Comparison of ENCODE assay signal across 8 cellular contexts in the genomic region with DNA sequence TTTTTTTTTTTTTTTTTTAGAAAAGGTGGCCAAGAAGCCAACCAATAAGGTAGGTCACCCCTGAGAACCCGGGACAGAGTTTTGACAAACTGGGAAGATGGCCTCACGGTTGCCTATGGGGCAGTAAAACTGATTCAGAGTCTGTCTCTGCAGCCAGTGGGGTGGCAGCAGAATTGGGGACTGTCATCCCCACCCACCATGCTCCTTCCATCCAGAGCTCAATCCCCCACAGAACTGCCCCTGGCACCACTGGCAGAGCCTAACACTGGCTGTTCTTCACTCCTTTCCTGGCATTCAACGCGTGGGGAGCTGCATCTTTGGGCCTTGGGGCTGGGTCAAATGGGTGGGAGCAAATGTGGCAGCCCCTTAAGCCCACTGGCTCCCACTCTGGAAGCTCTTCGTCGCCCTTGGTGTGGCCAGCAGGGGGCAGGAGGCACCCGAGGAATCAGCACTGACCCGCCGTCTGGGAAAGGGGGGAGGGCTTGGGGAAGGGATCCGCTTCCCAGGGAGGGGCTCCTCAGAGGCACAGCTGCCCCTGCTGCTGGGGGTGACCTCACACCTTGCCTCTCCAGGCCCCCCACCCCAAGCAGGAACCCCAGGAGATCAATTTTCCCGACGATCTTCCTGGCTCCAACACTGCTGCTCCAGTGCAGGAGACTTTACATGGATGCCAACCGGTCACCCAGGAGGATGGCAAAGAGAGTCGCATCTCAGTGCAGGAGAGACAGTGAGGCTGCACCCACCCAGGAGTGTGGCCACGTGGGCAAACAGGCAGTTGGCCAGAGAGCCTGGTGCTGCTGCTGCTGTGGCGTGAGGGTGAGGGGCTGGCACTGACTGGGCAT. TPM values are rescaled to one million over a fixed set of nuclear protein-coding genes. Genes with fewer than 3 reads are reported as not detected.
DNase-seq lines count a peak whose midpoint lies in the region; ATAC-seq, FAIRE-seq and TF ChIP-seq lines count a peak whose summit lies in the region.

No MANE protein-coding gene starts in this region.

- H3K27me3 Mint-ChIP-seq in WTC11 (ENCODE audit: low read depth), result peaks cover 17% of the 10 kb centered on the region

- H2AFZ ChIP-seq in keratinocyte (ENCODE audit: control insufficient read depth, low read length), result no peak overlapping the region

- no peaks in the 10 kb centered on the region for H3K79me2 ChIP-seq in keratinocyte (ENCODE audit: control insufficient read depth, insufficient read depth, low read length)

- H3K27ac ChIP-seq in keratinocyte (ENCODE audit: control insufficient read depth, insufficient read depth, low read length), result no peak overlapping the region

- H3K4me2 ChIP-seq in keratinocyte (ENCODE audit: control insufficient read depth, extremely low read depth, insufficient read depth, low read depth, low read length), result no peak overlapping the region

- no peak overlapping the region for H3K9ac ChIP-seq in keratinocyte (ENCODE audit: control insufficient read depth, extremely low read depth, insufficient read depth, low read length)

- no peaks in the 10 kb centered on the region for H3K9me3 ChIP-seq in BE2C
- no peaks in the 10 kb centered on the region for H3K9me3 ChIP-seq in keratinocyte (ENCODE audit: control insufficient read depth, low read depth, low read length)

- TF ChIP-seq CTCF in BE2C (IDR thresholded peaks at IDR 0.05; ENCODE audit: low read depth, low read length), result peak; percentile 85
- TF ChIP-seq CTCF in WTC11 (IDR thresholded peaks at IDR 0.05), result peak; percentile 58
- TF ChIP-seq CTCF in keratinocyte (optimal IDR thresholded peaks at IDR 0.05 in 1 of 3, IDR thresholded peaks at IDR 0.05 in 1 of 3, conservative IDR thresholded peaks at IDR 0.05 in 1 of 3; ENCODE audit: extremely low read depth in 1 of 3, insufficient read depth in 2 of 3, low read length in 3 of 3), result peak; percentile 37 to 72 (median 66)

- H3K27ac Mint-ChIP-seq in WTC11, result no peak overlapping the region

- H3K4me1 ChIP-seq in BE2C (no peaks in the 10 kb centered on the region; the same call in 1 of the 2 replicates), keratinocyte (ENCODE audit: control insufficient read depth, extremely low read depth, insufficient read depth, low read length) (no peaks in the 10 kb centered on the region)

- DNase-seq in BE2C (peak; percentile 78), HEK293T (ENCODE audit: extremely low spot score) (peak; percentile 69), WTC11 (ENCODE audit: low spot score) (peak; percentile 71), keratinocyte (ENCODE audit: low read depth, low spot score) (no peak), NCI-H2196 treated with DMSO at 0.1 percent for 48 hours (lab: John Stamatoyannopoulos, UW; ENCODE audit: unreplicated experiment) (no peak)

- CTCF ChIA-PET in HEK293T (lab: Yijun Ruan, JAX) (interaction anchor here (0.5 to 1.2 kb wide), 12 partner anchors 9 to 316 kb away, joined by 3 to 5 read pairs (median 3); a partner anchor contains a TSS), WTC11 (lab: Charles Lee) (interaction anchor here (0.5 to 7.9 kb wide), 68 partner anchors 10 to 755 kb away, joined by 3 to 118 read pairs (median 5); a partner anchor contains a TSS)

- no peak overlapping the region for H3K4me3 Mint-ChIP-seq in WTC11

- H3K36me3 ChIP-seq in BE2C, result no peaks in the 10 kb centered on the region
- peaks cover 0 to 3% of the 10 kb centered on the region in 2 experiments for H3K36me3 ChIP-seq in keratinocyte (ENCODE audit: control insufficient read depth in 2 of 2, extremely low read depth in 1 of 2, insufficient read depth in 2 of 2, low read length in 2 of 2)

- no peaks in the 10 kb centered on the region for H3K9me3 Mint-ChIP-seq in WTC11

- peak; percentile 62 for ATAC-seq in WTC11
- no peak for ATAC-seq in HG03571 (IDR thresholded peaks at IDR 0.05; ENCODE audit: unreplicated experiment)
- ATAC-seq in GM19035 (IDR thresholded peaks at IDR 0.05; ENCODE audit: unreplicated experiment), result no peak
- no peak for ATAC-seq in HG02970 (IDR thresholded peaks at IDR 0.05; ENCODE audit: low FRiP score, unreplicated experiment)

- H4K20me1 ChIP-seq in keratinocyte (ENCODE audit: control insufficient read depth, extremely low read depth, insufficient read depth, low read length), result no peaks in the 10 kb centered on the region

- dilution Hi-C loops in keratinocyte (cut with MboI; ENCODE audit: extremely low pct_ligation_motif_present, low sequenced_read_pairs), result loop anchor here (25.0 kb wide), 1 partner anchor 309 kb away; no protein-coding TSS in a partner anchor

- POLR2A ChIA-PET in HEK293T (lab: Yijun Ruan, JAX), result no interaction called here
- POLR2A ChIA-PET in WTC11 (lab: Charles Lee), result no interaction called here

- no peaks in the 10 kb centered on the region for H3K9me1 ChIP-seq in keratinocyte (ENCODE audit: control insufficient read depth, extremely low read depth, insufficient read depth, low read length)

- peaks cover 32% of the 10 kb centered on the region for H3K27me3 ChIP-seq in BE2C
- H3K27me3 ChIP-seq in keratinocyte (ENCODE audit: control insufficient read depth, extremely low read depth, insufficient read depth, low read length), result peaks cover 10% of the 10 kb centered on the region

- peaks cover 12% of the 10 kb centered on the region for H3K36me3 Mint-ChIP-seq in WTC11

- FAIRE-seq in keratinocyte (lab: Jason Lieb, UNC), result no peak

- H3K4me3 ChIP-seq in BE2C (ENCODE audit: low read depth, low read length), result no peak overlapping the region
- no peak overlapping the region for H3K4me3 ChIP-seq in keratinocyte (ENCODE audit: control insufficient read depth in 2 of 3, extremely low read depth in 1 of 3, insufficient read depth in 2 of 3, low read depth in 1 of 3, low read length in 3 of 3)

- peaks cover 6% of the 10 kb centered on the region for H3K4me1 Mint-ChIP-seq in WTC11

TF ChIP-seq in HEK293T, 16 proteins besides CTCF, POLR2A, EP300 and RAD21:
- TF ChIP-seq HDGF (IDR thresholded peaks at IDR 0.05; ENCODE audit: borderline replicate concordance) (no peak), ELF4 (IDR thresholded peaks at IDR 0.05) (no peak), FOXA1 (IDR thresholded peaks at IDR 0.05) (no peak), FOXK2 (IDR thresholded peaks at IDR 0.05) (no peak), BHLHE40 (IDR thresholded peaks at IDR 0.05; ENCODE audit: borderline replicate concordance) (no peak), NFRKB (IDR thresholded peaks at IDR 0.05) (no peak), TARDBP (IDR thresholded peaks at IDR 0.05) (no peak)
- TF ChIP-seq, protein P1, sequence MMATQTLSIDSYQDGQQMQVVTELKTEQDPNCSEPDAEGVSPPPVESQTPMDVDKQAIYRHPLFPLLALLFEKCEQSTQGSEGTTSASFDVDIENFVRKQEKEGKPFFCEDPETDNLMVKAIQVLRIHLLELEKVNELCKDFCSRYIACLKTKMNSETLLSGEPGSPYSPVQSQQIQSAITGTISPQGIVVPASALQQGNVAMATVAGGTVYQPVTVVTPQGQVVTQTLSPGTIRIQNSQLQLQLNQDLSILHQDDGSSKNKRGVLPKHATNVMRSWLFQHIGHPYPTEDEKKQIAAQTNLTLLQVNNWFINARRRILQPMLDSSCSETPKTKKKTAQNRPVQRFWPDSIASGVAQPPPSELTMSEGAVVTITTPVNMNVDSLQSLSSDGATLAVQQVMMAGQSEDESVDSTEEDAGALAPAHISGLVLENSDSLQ (IDR thresholded peaks at IDR 0.05), result no peak

TF ChIP-seq in WTC11, 78 proteins besides CTCF, POLR2A, EP300 and RAD21 (continues in another document):
- TF ChIP-seq MXD4 (CRISPR knock-in tag; IDR thresholded peaks at IDR 0.05; ENCODE audit: borderline replicate concordance), result no peak
- TF ChIP-seq, protein P2, sequence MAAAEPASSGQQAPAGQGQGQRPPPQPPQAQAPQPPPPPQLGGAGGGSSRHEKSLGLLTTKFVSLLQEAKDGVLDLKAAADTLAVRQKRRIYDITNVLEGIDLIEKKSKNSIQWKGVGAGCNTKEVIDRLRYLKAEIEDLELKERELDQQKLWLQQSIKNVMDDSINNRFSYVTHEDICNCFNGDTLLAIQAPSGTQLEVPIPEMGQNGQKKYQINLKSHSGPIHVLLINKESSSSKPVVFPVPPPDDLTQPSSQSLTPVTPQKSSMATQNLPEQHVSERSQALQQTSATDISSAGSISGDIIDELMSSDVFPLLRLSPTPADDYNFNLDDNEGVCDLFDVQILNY (CRISPR knock-in tag; IDR thresholded peaks at IDR 0.05), result no peak
- no peak for TF ChIP-seq JAZF1 (CRISPR knock-in tag; IDR thresholded peaks at IDR 0.05)
- TF ChIP-seq ZNF232 (CRISPR knock-in tag; IDR thresholded peaks at IDR 0.05), result no peak

RNA-seq across cellular contexts. Expression of a gene that starts 10.4 kb away (rescaled TPM):
- polyA plus RNA-seq in BE2C (2012; ENCODE audit: insufficient read depth, insufficient read length, low read depth), result 0.39 TPM
- total RNA-seq in WTC11 (2021), result 12.9 to 15.3 TPM (median 14.8 TPM) in 3 replicates
- 13.4 to 16.7 TPM (median 16.4 TPM) in 3 replicates for polyA plus RNA-seq in keratinocyte
- 0.70 TPM for polyA plus RNA-seq in keratinocyte (2011; ENCODE audit: low read depth)
- 9.9 and 13.2 TPM in 2 replicates for polyA plus RNA-seq in keratinocyte (2011; cell fraction: cytosol; rRNA removed)
- 16.9 and 23.9 TPM in 2 replicates for polyA plus RNA-seq in keratinocyte (2011; cell fraction: nucleus; rRNA removed)
- 5.0 and 11.8 TPM in 2 replicates for polyA plus RNA-seq in keratinocyte (2012; ENCODE audit: low replicate concordance)
- polyA minus RNA-seq in keratinocyte, result 7.6 to 12.4 TPM (median 8.6 TPM) in 3 replicates
- polyA minus RNA-seq in keratinocyte (2011; cell fraction: cytosol; rRNA and poly(A)+ RNA removed), result 15.3 TPM
- polyA minus RNA-seq in keratinocyte (2011; cell fraction: nucleus; rRNA and poly(A)+ RNA removed), result 4.2 and 5.7 TPM in 2 replicates

RNA-seq across cellular contexts. Expression of a gene that starts 38.8 kb away (rescaled TPM):
- 37.4 TPM for polyA plus RNA-seq in BE2C (2012; ENCODE audit: insufficient read depth, insufficient read length, low read depth)
- total RNA-seq in WTC11 (2021), result 16.5 to 20.5 TPM (median 16.5 TPM) in 3 replicates
- 12.8 to 23.9 TPM (median 17.6 TPM) in 3 replicates for polyA plus RNA-seq in keratinocyte
- 18.1 TPM for polyA plus RNA-seq in keratinocyte (2011; ENCODE audit: low read depth)
- 12.5 and 14.2 TPM in 2 replicates for polyA plus RNA-seq in keratinocyte (2011; cell fraction: cytosol; rRNA removed)
- 22.3 and 25.7 TPM in 2 replicates for polyA plus RNA-seq in keratinocyte (2011; cell fraction: nucleus; rRNA removed)
- polyA plus RNA-seq in keratinocyte (2012; ENCODE audit: low replicate concordance), result 10.2 and 20.7 TPM in 2 replicates
- 13.2 to 19.3 TPM (median 19.2 TPM) in 3 replicates for polyA minus RNA-seq in keratinocyte
- polyA minus RNA-seq in keratinocyte (2011; cell fraction: cytosol; rRNA and poly(A)+ RNA removed), result 11.9 TPM
- 10.2 and 15.5 TPM in 2 replicates for polyA minus RNA-seq in keratinocyte (2011; cell fraction: nucleus; rRNA and poly(A)+ RNA removed)

Comparison
In these comparisons a context has a peak if more than half of its experiments do, and no peak if none do; other contexts are left out.
1. DNase-seq: peak in BE2C (single experiment), HEK293T (single experiment) and WTC11 (single experiment); none in keratinocyte (single experiment) and NCI-H2196 treated with DMSO at 0.1 percent for 48 hours (single experiment).
2. Peak in every context shown above with its lines, with median percentiles within 50 percentile points of each other: CTCF ChIP-seq.